In genomic region chr12:66500841-66501240, GRCh38 we compare ENCODE assay signal across 15 cellular contexts.
A peak's percentile ranks its signal among the peaks of the same experiment; 100 is the strongest.
DNase-seq lines count a peak whose midpoint lies in the region; ATAC-seq and TF ChIP-seq lines count a peak whose summit lies in the region.
"Had no signal": no experiment of that assay in that cellular context is flagged by ENCODE, and none has a peak within 500 bp of the region (broad histone marks: within the 10 kb centered on the region; RNA-seq: fewer than 3 reads in every experiment).

No MANE protein-coding gene starts in this region.

- no peak overlapping the region for H3K27ac ChIP-seq in GM23338 (ENCODE audit: low read depth)
- H3K27ac ChIP-seq: gastrocnemius medialis had no signal

- no peak for TF ChIP-seq POLR2A in GM18505 (IDR thresholded peaks at IDR 0.05; ENCODE audit: borderline replicate concordance, extremely low read depth, insufficient read depth, insufficient read length)

- no peak overlapping the region for H2AFZ ChIP-seq in GM23338

- no peak for TF ChIP-seq CTCF in GM23338 (conservative IDR thresholded peaks at IDR 0.05; ENCODE audit: low read depth in 2 of 2)

- H3K27me3 ChIP-seq in GM23338 (ENCODE audit: insufficient read depth): no peaks in the 10 kb centered on the region
- H3K27me3 ChIP-seq: gastrocnemius medialis had no signal

- H3K4me1 ChIP-seq in GM23338 (ENCODE audit: insufficient read depth): peaks cover 40% of the 10 kb centered on the region
- H3K4me1 ChIP-seq: gastrocnemius medialis had no signal

- intact Hi-C loops in Right ventricle myocardium superior (cut with DNase I): no loop called here

- peaks cover 50% of the 10 kb centered on the region for H3K4me1 Mint-ChIP-seq in GM23338
- H3K4me1 Mint-ChIP-seq: activated naive CD8-positive, alpha-beta T cell treated with anti-CD3 and anti-CD28 coated beads, Interleukin-2, amount 10 ng/mL, durations not matched to agents 7 days and 5 days; CD4-positive, alpha-beta memory T cell had no signal

- H3K79me2 ChIP-seq in GM23338 (replicated peaks; ENCODE audit: insufficient read depth): no peaks in the 10 kb centered on the region

- no peak overlapping the region for H3K4me3 ChIP-seq in GM23338
- H3K4me3 ChIP-seq: gastrocnemius medialis had no signal

- no peaks in the 10 kb centered on the region; the same call in 1 of the 2 replicates for H3K9me2 ChIP-seq in GM23338 (ENCODE audit: insufficient read depth)

- 0 out of 2 replicates have a peak, but pooled peaks cover 5% of the 10 kb centered on the region for H3F3A ChIP-seq in GM23338 (replicated peaks; ENCODE audit: low read depth)

- H3K4me2 ChIP-seq in GM23338: no peak overlapping the region

- H3K9me3 Mint-ChIP-seq in GM23338: no peaks in the 10 kb centered on the region
- H3K9me3 Mint-ChIP-seq: activated naive CD8-positive, alpha-beta T cell treated with anti-CD3 and anti-CD28 coated beads, Interleukin-2, amount 10 ng/mL, durations not matched to agents 7 days and 5 days had no signal

- peaks cover 2% of the 10 kb centered on the region for H3K27me3 Mint-ChIP-seq in GM23338 (ENCODE audit: insufficient read depth, low read depth, poor library complexity)

- no peaks in the 10 kb centered on the region; the same call in 2 of the 3 replicates for H3K36me3 Mint-ChIP-seq in GM23338 (ENCODE audit: low read depth)
- H3K36me3 Mint-ChIP-seq: CD4-positive, alpha-beta memory T cell had no signal

- ATAC-seq in GM18505 (IDR thresholded peaks at IDR 0.05; ENCODE audit: unreplicated experiment): peak; percentile 84
- ATAC-seq in GM19395 (IDR thresholded peaks at IDR 0.05; ENCODE audit: unreplicated experiment): peak; percentile 99
- ATAC-seq in HG02798 (IDR thresholded peaks at IDR 0.05; ENCODE audit: poor library complexity, unreplicated experiment): peak; percentile 92
- ATAC-seq in HG03520 (IDR thresholded peaks at IDR 0.05; ENCODE audit: unreplicated experiment): peak; percentile 99
- no peak for ATAC-seq in GM23338
- no peak for ATAC-seq in Right ventricle myocardium superior (ENCODE audit: poor library complexity)
- ATAC-seq: gastrocnemius medialis, left colon had no signal

- no peaks in the 10 kb centered on the region for H3K36me3 ChIP-seq in GM23338 (ENCODE audit: insufficient read depth)
- H3K36me3 ChIP-seq: gastrocnemius medialis had no signal

- H4K20me1 ChIP-seq in GM23338 (replicated peaks; ENCODE audit: insufficient read depth): no peaks in the 10 kb centered on the region

- H3K27ac Mint-ChIP-seq in GM23338: no peak overlapping the region
- H3K27ac Mint-ChIP-seq: activated naive CD8-positive, alpha-beta T cell treated with anti-CD3 and anti-CD28 coated beads, Interleukin-2, amount 10 ng/mL, durations not matched to agents 7 days and 5 days; CD4-positive, alpha-beta memory T cell had no signal

- no peak overlapping the region for H3K4me3 Mint-ChIP-seq in GM23338
- H3K4me3 Mint-ChIP-seq: activated naive CD8-positive, alpha-beta T cell treated with anti-CD3 and anti-CD28 coated beads, Interleukin-2, amount 10 ng/mL, durations not matched to agents 7 days and 5 days; CD4-positive, alpha-beta memory T cell had no signal

- DNase-seq in GM23338 (ENCODE audit: low spot score): no peak
- no peak for DNase-seq in DMS 273 treated with DMSO at 0.1 percent for 48 hours (lab: John Stamatoyannopoulos, UW)
- no peak for DNase-seq in NCI-H1436 (lab: John Stamatoyannopoulos, UW)
- DNase-seq in Right ventricle myocardium superior: no peak
- DNase-seq: activated naive CD8-positive, alpha-beta T cell treated with anti-CD3 and anti-CD28 coated beads, Interleukin-2, amount 10 ng/mL, durations not matched to agents 7 days and 5 days; CD4-positive, alpha-beta memory T cell; dermis blood vessel endothelial cell; gastrocnemius medialis; left colon; MV-4-11; stimulated activated CD4-positive, alpha-beta T cell treated with anti-CD3 and anti-CD28 coated beads, Interleukin-2, amount 100 ng/mL, for 48 hours had no signal

TF ChIP-seq in GM23338, 12 proteins besides CTCF, POLR2A, EP300 and RAD21 (continues in another document):
- TF ChIP-seq STAT1 (IDR thresholded peaks at IDR 0.05; ENCODE audit: unreplicated experiment) (no peak), NANOG (IDR thresholded peaks at IDR 0.05; ENCODE audit: borderline replicate concordance) (no peak), POLR2AphosphoS5 (IDR thresholded peaks at IDR 0.05; ENCODE audit: low read depth) (no peak), ZNF114 (CRISPR knock-in tag; IDR thresholded peaks at IDR 0.05) (no peak), EZH2phosphoT487 (IDR thresholded peaks at IDR 0.05; ENCODE audit: unreplicated experiment) (no peak), ETS1 (IDR thresholded peaks at IDR 0.05) (no peak), EZH2 (IDR thresholded peaks at IDR 0.05; ENCODE audit: low read depth, unreplicated experiment) (no peak), REST (IDR thresholded peaks at IDR 0.05; ENCODE audit: unreplicated experiment) (no peak), CREB1 (CRISPR knock-in tag; IDR thresholded peaks at IDR 0.05; ENCODE audit: low read depth) (no peak)

Comparison
In these comparisons a context has a peak if more than half of its experiments do, and no peak if none do; other contexts are left out.
1. ATAC-seq: peak in GM18505 (single experiment), GM19395 (single experiment), HG02798 (single experiment) and HG03520 (single experiment); none in GM23338 (single experiment) and Right ventricle myocardium superior (single experiment).